In genomic region chr15:63487076-63487757, GRCh38 we compare ENCODE assay signal across 1 cellular context.
TF ChIP-seq lines count a peak whose summit lies in the region.

No MANE protein-coding gene starts in this region.

TF ChIP-seq in HepG2, 621 proteins besides CTCF, POLR2A, EP300 and RAD21 (continued from another document):
- no peak for TF ChIP-seq NFAT5 (CRISPR knock-in tag; IDR thresholded peaks at IDR 0.05)
- 0 out of 2 replicates have a peak, but pooled peaks have one; percentile 46 for TF ChIP-seq KAT7 (CRISPR knock-in tag; IDR thresholded peaks at IDR 0.05; ENCODE audit: borderline replicate concordance)
- no peak for TF ChIP-seq ZNF343 (CRISPR knock-in tag; IDR thresholded peaks at IDR 0.05)
- TF ChIP-seq SOX13 (IDR thresholded peaks at IDR 0.05) = no peak
- 0 out of 4 replicates have a peak, but pooled peaks of 1 of the 2 experiments have one; percentile 18 for TF ChIP-seq SOX13 (CRISPR knock-in tag; conservative IDR thresholded peaks at IDR 0.05 in 1 of 2, IDR thresholded peaks at IDR 0.05 in 1 of 2)
- TF ChIP-seq RFX1 (IDR thresholded peaks at IDR 0.05) = no peak
- no peak for TF ChIP-seq ZNF792 (CRISPR knock-in tag; IDR thresholded peaks at IDR 0.05)
- TF ChIP-seq ZNF232 (CRISPR knock-in tag; IDR thresholded peaks at IDR 0.05; ENCODE audit: borderline replicate concordance) = 0 out of 2 replicates have a peak, but pooled peaks have one; percentile 48
- 0 out of 2 replicates have a peak, but pooled peaks have one; percentile 29 for TF ChIP-seq ZSCAN5A (CRISPR knock-in tag; IDR thresholded peaks at IDR 0.05; ENCODE audit: borderline replicate concordance)
- TF ChIP-seq ESRRA (CRISPR knock-in tag; IDR thresholded peaks at IDR 0.05; ENCODE audit: low read depth) = no peak
- TF ChIP-seq, protein P1, sequence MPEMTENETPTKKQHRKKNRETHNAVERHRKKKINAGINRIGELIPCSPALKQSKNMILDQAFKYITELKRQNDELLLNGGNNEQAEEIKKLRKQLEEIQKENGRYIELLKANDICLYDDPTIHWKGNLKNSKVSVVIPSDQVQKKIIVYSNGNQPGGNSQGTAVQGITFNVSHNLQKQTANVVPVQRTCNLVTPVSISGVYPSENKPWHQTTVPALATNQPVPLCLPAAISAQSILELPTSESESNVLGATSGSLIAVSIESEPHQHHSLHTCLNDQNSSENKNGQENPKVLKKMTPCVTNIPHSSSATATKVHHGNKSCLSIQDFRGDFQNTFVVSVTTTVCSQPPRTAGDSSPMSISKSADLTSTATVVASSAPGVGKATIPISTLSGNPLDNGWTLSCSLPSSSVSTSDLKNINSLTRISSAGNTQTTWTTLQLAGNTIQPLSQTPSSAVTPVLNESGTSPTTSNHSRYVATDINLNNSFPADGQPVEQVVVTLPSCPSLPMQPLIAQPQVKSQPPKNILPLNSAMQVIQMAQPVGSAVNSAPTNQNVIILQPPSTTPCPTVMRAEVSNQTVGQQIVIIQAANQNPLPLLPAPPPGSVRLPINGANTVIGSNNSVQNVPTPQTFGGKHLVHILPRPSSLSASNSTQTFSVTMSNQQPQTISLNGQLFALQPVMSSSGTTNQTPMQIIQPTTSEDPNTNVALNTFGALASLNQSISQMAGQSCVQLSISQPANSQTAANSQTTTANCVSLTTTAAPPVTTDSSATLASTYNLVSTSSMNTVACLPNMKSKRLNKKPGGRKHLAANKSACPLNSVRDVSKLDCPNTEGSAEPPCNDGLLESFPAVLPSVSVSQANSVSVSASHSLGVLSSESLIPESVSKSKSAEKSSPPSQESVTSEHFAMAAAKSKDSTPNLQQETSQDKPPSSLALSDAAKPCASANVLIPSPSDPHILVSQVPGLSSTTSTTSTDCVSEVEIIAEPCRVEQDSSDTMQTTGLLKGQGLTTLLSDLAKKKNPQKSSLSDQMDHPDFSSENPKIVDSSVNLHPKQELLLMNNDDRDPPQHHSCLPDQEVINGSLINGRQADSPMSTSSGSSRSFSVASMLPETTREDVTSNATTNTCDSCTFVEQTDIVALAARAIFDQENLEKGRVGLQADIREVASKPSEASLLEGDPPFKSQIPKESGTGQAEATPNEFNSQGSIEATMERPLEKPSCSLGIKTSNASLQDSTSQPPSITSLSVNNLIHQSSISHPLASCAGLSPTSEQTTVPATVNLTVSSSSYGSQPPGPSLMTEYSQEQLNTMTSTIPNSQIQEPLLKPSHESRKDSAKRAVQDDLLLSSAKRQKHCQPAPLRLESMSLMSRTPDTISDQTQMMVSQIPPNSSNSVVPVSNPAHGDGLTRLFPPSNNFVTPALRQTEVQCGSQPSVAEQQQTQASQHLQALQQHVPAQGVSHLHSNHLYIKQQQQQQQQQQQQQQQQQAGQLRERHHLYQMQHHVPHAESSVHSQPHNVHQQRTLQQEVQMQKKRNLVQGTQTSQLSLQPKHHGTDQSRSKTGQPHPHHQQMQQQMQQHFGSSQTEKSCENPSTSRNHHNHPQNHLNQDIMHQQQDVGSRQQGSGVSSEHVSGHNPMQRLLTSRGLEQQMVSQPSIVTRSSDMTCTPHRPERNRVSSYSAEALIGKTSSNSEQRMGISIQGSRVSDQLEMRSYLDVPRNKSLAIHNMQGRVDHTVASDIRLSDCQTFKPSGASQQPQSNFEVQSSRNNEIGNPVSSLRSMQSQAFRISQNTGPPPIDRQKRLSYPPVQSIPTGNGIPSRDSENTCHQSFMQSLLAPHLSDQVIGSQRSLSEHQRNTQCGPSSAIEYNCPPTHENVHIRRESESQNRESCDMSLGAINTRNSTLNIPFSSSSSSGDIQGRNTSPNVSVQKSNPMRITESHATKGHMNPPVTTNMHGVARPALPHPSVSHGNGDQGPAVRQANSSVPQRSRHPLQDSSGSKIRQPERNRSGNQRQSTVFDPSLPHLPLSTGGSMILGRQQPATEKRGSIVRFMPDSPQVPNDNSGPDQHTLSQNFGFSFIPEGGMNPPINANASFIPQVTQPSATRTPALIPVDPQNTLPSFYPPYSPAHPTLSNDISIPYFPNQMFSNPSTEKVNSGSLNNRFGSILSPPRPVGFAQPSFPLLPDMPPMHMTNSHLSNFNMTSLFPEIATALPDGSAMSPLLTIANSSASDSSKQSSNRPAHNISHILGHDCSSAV (CRISPR knock-in tag; IDR thresholded peaks at IDR 0.05; ENCODE audit: borderline replicate concordance) = no peak
- TF ChIP-seq PTBP1 (IDR thresholded peaks at IDR 0.05; ENCODE audit: low read depth, low read length, poor library complexity, severe bottlenecking) = no peak
- TF ChIP-seq, protein P2, sequence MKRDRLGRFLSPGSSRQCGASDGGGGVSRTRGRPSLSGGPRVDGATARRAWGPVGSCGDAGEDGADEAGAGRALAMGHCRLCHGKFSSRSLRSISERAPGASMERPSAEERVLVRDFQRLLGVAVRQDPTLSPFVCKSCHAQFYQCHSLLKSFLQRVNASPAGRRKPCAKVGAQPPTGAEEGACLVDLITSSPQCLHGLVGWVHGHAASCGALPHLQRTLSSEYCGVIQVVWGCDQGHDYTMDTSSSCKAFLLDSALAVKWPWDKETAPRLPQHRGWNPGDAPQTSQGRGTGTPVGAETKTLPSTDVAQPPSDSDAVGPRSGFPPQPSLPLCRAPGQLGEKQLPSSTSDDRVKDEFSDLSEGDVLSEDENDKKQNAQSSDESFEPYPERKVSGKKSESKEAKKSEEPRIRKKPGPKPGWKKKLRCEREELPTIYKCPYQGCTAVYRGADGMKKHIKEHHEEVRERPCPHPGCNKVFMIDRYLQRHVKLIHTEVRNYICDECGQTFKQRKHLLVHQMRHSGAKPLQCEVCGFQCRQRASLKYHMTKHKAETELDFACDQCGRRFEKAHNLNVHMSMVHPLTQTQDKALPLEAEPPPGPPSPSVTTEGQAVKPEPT (CRISPR knock-in tag; IDR thresholded peaks at IDR 0.05; ENCODE audit: low read depth) = no peak
- TF ChIP-seq NAIF1 (CRISPR knock-in tag; IDR thresholded peaks at IDR 0.05; ENCODE audit: borderline replicate concordance) = no peak
- 0 out of 2 replicates have a peak, but pooled peaks have one; percentile 25 for TF ChIP-seq ZNF557 (CRISPR knock-in tag; IDR thresholded peaks at IDR 0.05)
- TF ChIP-seq REL (CRISPR knock-in tag; conservative IDR thresholded peaks at IDR 0.05) = no peak
- peak; percentile 39 for TF ChIP-seq YY1 (IDR thresholded peaks at IDR 0.05; ENCODE audit: insufficient read depth, insufficient replicate concordance, low read depth, low read length)
- TF ChIP-seq PHF21A (CRISPR knock-in tag; IDR thresholded peaks at IDR 0.05) = peak; percentile 49
- TF ChIP-seq ZBTB14 (CRISPR knock-in tag; IDR thresholded peaks at IDR 0.05) = no peak
- TF ChIP-seq AGO1 (IDR thresholded peaks at IDR 0.05; ENCODE audit: low read depth, low read length, poor library complexity, severe bottlenecking) = no peak
- no peak for TF ChIP-seq SRSF4 (IDR thresholded peaks at IDR 0.05; ENCODE audit: low read depth, low read length, poor library complexity, severe bottlenecking)
- no peak for TF ChIP-seq EZH2 (conservative IDR thresholded peaks at IDR 0.05; ENCODE audit: low read depth, low read length)
- peak; percentile 55; the same call in 1 of the 2 replicates for TF ChIP-seq HOXA3 (CRISPR knock-in tag; IDR thresholded peaks at IDR 0.05)
- TF ChIP-seq, protein P3, sequence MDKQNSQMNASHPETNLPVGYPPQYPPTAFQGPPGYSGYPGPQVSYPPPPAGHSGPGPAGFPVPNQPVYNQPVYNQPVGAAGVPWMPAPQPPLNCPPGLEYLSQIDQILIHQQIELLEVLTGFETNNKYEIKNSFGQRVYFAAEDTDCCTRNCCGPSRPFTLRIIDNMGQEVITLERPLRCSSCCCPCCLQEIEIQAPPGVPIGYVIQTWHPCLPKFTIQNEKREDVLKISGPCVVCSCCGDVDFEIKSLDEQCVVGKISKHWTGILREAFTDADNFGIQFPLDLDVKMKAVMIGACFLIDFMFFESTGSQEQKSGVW (CRISPR knock-in tag; IDR thresholded peaks at IDR 0.05; ENCODE audit: borderline replicate concordance) = no peak
- TF ChIP-seq KLF12 (CRISPR knock-in tag; IDR thresholded peaks at IDR 0.05; ENCODE audit: borderline replicate concordance) = 0 out of 2 replicates have a peak, but pooled peaks have one; percentile 28
- TF ChIP-seq PATZ1 (CRISPR knock-in tag; IDR thresholded peaks at IDR 0.05) = no peak
- no peak for TF ChIP-seq ZNF496 (CRISPR knock-in tag; IDR thresholded peaks at IDR 0.05; ENCODE audit: insufficient replicate concordance)
- no peak for TF ChIP-seq DBP (CRISPR knock-in tag; IDR thresholded peaks at IDR 0.05; ENCODE audit: not compliant biosample characterization)
